29 cellular contexts compared by ENCODE assay signal in the genomic region with DNA sequence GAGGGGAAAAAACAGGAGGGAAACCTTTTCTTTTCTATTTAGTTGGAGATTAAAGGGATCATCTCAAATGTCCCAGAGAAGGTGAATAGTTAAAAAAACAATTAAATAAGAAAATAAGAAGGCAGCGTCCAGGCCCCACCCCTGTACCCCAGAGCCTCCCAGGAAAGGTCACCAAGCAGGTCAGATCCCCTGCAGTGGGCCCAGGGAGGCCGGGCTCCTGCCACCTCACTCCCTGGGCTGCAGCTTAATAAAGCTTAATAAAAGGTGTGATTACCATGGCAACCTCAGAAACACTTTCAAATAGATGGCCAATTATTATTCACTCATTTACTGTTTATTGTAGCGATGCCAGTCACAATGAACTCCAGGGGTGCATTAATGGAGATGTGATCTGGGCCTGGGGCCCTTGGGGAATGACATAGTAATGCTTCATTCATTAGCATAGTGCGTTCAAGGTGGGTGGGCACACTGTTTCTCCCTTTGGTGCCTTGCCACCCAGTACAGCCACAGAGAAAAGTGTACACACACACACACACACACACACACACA.
DNase-seq lines count a peak whose midpoint lies in the region; ATAC-seq and TF ChIP-seq lines count a peak whose summit lies in the region.
"Had no signal": no experiment of that assay in that cellular context is flagged by ENCODE, and none has a peak within 500 bp of the region (broad histone marks: within the 10 kb centered on the region; RNA-seq: fewer than 3 reads in every experiment).

No MANE protein-coding gene starts in this region.

- no peak overlapping the region for H3K4ac ChIP-seq in neuronal stem cell (ENCODE audit: low read length)

- H3K79me1 ChIP-seq in neuronal stem cell (ENCODE audit: low read depth, low read length), result no peaks in the 10 kb centered on the region

- DNase-seq in H7 (peak; percentile 36), NCI-H146 (lab: John Stamatoyannopoulos, UW) (peak; percentile 85), neuronal stem cell (ENCODE audit: low spot score) (peak; percentile 31), A673 (ENCODE audit: low spot score) (no peak), GDM1 (lab: John Stamatoyannopoulos, UW) (no peak)
- DNase-seq: C1 segment of cervical spinal cord; CD4-positive, alpha-beta memory T cell; COR-L47; DMS79; EL; GF-D8; GM23248; Karpas-422; NCI-H1105; NCI-H1436 treated with DMSO at 0.1 percent for 48 hours; NCI-H2029; NCI-H2171; NCI-H226; NCI-H510A treated with DMSO at 0.1 percent for 48 hours; NCI-H82; NK-92 treated with Interleukin-12 subunit alpha and Interleukin-12 subunit beta, amount 100 ng/mL, for 24 hours; PC-3; SK-N-SH; SW 1271 had no signal

- H3K9me3 Mint-ChIP-seq in brain, result peaks cover 0 to 3% (median 0%) of the 10 kb centered on the region in 5 experiments
- H3K9me3 Mint-ChIP-seq: T-helper 1 cell treated with Interleukin-12 subunit alpha and Interleukin-12 subunit beta and Interleukin-4 antibody, amounts not matched to agents 30 μg/mL and 1 μg/mL, for 36 hours had no signal

- H3K27ac ChIP-seq in neuronal stem cell (replicated peaks; ENCODE audit: low read length) (no peak overlapping the region), A673 (ENCODE audit: low read depth, low read length, poor library complexity, severe bottlenecking) (no peak overlapping the region)
- H3K27ac ChIP-seq: A549, GM23248, HL-60 had no signal

- ATAC-seq in GM21381 (IDR thresholded peaks at IDR 0.05; ENCODE audit: unreplicated experiment), result no peak
- ATAC-seq: A549, PC-3 had no signal

- no peak overlapping the region for H3K4me2 ChIP-seq in neuronal stem cell (ENCODE audit: insufficient read depth, low read length, poor library complexity, severe bottlenecking)
- H3K4me2 ChIP-seq: A549, SK-N-SH had no signal

- H3K27me3 ChIP-seq in H7 (ENCODE audit: control insufficient read depth, insufficient read depth, low read length) (no peaks in the 10 kb centered on the region), neuronal stem cell (ENCODE audit: control insufficient read depth in 3 of 3, insufficient read depth in 3 of 3, low read depth in 1 of 3, low read length in 3 of 3) (peaks cover 0 to 52% (median 0%) of the 10 kb centered on the region in 3 experiments), A673 (replicated peaks; ENCODE audit: insufficient read depth, low read depth, low read length, poor library complexity) (no peaks in the 10 kb centered on the region)

- H3K14ac ChIP-seq in neuronal stem cell (ENCODE audit: low read length), result no peak overlapping the region

- no peak overlapping the region for H3K18ac ChIP-seq in neuronal stem cell (ENCODE audit: low read length)

- H2AFZ ChIP-seq in neuronal stem cell (ENCODE audit: low read length), result no peak overlapping the region
- H2AFZ ChIP-seq: GM23248 had no signal

- peak overlapping the region in 3 of 5 experiments; percentile 32 to 87 (median 50) for H3K27ac Mint-ChIP-seq in brain
- H3K27ac Mint-ChIP-seq: CD4-positive, alpha-beta memory T cell; T-helper 1 cell treated with Interleukin-12 subunit alpha and Interleukin-12 subunit beta and Interleukin-4 antibody, amounts not matched to agents 30 μg/mL and 1 μg/mL, for 36 hours had no signal

- peaks cover 21% of the 10 kb centered on the region for H3K27me3 Mint-ChIP-seq in brain

- no peak overlapping the region for H3K23ac ChIP-seq in neuronal stem cell (ENCODE audit: low read depth, low read length, poor library complexity)

- intact Hi-C loops in A673 (cut with micrococcal nuclease; ENCODE audit: unreplicated experiment), result no loop called here

- no peak overlapping the region for H4K91ac ChIP-seq in neuronal stem cell (ENCODE audit: low read depth, low read length, poor library complexity)

- WGBS in neuronal stem cell (ENCODE audit: extremely low coverage in 2 of 2, insufficient read length in 2 of 2, insufficient replicate concordance in 1 of 2), 2 donors, result no CpG with 5 or more reads among the region's 4 CpGs

- H4K8ac ChIP-seq in neuronal stem cell (ENCODE audit: low read depth, low read length), result no peak overlapping the region

- H3K9me3 ChIP-seq in neuronal stem cell (replicated peaks in 1 of 2; ENCODE audit: control insufficient read depth in 2 of 2, insufficient read depth in 1 of 2, low read depth in 1 of 2, low read length in 2 of 2) (no peaks in the 10 kb centered on the region), A673 (ENCODE audit: low read depth, low read length, poor library complexity, severe bottlenecking) (no peaks in the 10 kb centered on the region)
- H3K9me3 ChIP-seq: A549, SK-N-SH had no signal

- H2BK12ac ChIP-seq in neuronal stem cell (ENCODE audit: low read length), result no peak overlapping the region

- no peak overlapping the region for H2AK5ac ChIP-seq in neuronal stem cell (ENCODE audit: low read depth, low read length)

- H3K36me3 ChIP-seq in H7 (replicated peaks; ENCODE audit: control insufficient read depth, insufficient read depth, low read length) (no peaks in the 10 kb centered on the region), neuronal stem cell (replicated peaks in 1 of 2; ENCODE audit: control insufficient read depth in 2 of 2, insufficient read depth in 2 of 2, low read length in 2 of 2) (no peaks in the 10 kb centered on the region), A673 (ENCODE audit: insufficient read depth, low read length, poor library complexity, severe bottlenecking) (no peaks in the 10 kb centered on the region)

- POLR2A ChIA-PET in A673 (lab: Charles Lee; ENCODE audit: low non-redundant PET), result no interaction called here

- H3K36me3 Mint-ChIP-seq in brain, result no peaks in the 10 kb centered on the region
- H3K36me3 Mint-ChIP-seq: CD4-positive, alpha-beta memory T cell had no signal

- TF ChIP-seq CTCF in brain (conservative IDR thresholded peaks at IDR 0.05) (no peak), A673 (conservative IDR thresholded peaks at IDR 0.05; ENCODE audit: low read depth, low read length) (no peak)

- H3K4me1 Mint-ChIP-seq in brain, result peaks cover 53% of the 10 kb centered on the region
- H3K4me1 Mint-ChIP-seq: CD4-positive, alpha-beta memory T cell had no signal

- H2BK5ac ChIP-seq in neuronal stem cell (ENCODE audit: low read length), result no peak overlapping the region

- H2BK120ac ChIP-seq in neuronal stem cell (ENCODE audit: low read depth, low read length), result no peak overlapping the region

- H3K4me3 ChIP-seq in H7 (ENCODE audit: insufficient read depth, low read depth, low read length), result no peak overlapping the region
- H3K4me3 ChIP-seq in neuronal stem cell (ENCODE audit: low read length in 2 of 2), result no peak overlapping the region
- H3K4me3 ChIP-seq in A673 (ENCODE audit: low read depth, low read length, poor library complexity, severe bottlenecking), result no peak overlapping the region
- H3K4me3 ChIP-seq: A549, GM23248 had no signal

- peaks cover 8 to 14% of the 10 kb centered on the region in 2 donors for H3K4me1 ChIP-seq in neuronal stem cell (ENCODE audit: control insufficient read depth in 2 of 2, insufficient read depth in 1 of 2, low read depth in 1 of 2, low read length in 2 of 2)
- H3K4me1 ChIP-seq in A673 (ENCODE audit: insufficient read depth, low read length, poor library complexity, severe bottlenecking), result no peaks in the 10 kb centered on the region
- H3K4me1 ChIP-seq: A549 had no signal

- no peak overlapping the region for H3K9ac ChIP-seq in neuronal stem cell (ENCODE audit: low read depth, low read length, poor library complexity)
- H3K9ac ChIP-seq: GM23248, SK-N-SH had no signal

- H2BK15ac ChIP-seq in neuronal stem cell (ENCODE audit: low read length), result no peak overlapping the region

- CTCF ChIA-PET in A673 (lab: Charles Lee), result no interaction called here

- H3K4me3 Mint-ChIP-seq in brain, result peak overlapping the region in 1 of 5 experiments; percentile 41
- H3K4me3 Mint-ChIP-seq: CD4-positive, alpha-beta memory T cell; T-helper 1 cell treated with Interleukin-12 subunit alpha and Interleukin-12 subunit beta and Interleukin-4 antibody, amounts not matched to agents 30 μg/mL and 1 μg/mL, for 36 hours had no signal

- BruUV-seq in A673 (replicated peaks; lab: Mats Ljungman, UMichigan), result no TSS peak

Comparison
In these comparisons a context has a peak if more than half of its experiments do, and no peak if none do; other contexts are left out.
1. DNase-seq: peak in H7 (single experiment), NCI-H146 (single experiment) and neuronal stem cell (single experiment); none in A673 (single experiment) and GDM1 (single experiment).